Comparison of ENCODE assay signal across 1 cellular context in the genomic region with DNA sequence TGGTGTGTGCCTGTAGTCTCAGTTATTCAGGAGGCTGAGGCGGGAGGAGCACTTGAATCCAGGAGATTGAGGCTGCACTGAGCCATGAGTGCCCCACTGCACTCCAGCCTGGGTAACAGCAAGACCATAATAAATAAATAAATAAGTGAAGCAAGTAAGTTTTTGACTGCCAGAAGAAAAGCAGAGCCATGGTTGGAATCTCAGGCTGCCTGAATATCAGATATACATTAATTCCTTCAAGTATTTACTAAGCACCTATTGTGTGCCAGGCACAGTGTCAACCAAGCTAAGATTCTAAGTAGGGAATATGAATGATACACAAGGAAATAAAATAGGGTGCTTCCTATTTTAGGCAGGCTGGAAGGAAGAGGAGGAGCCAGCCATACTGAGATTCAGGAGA.
TF ChIP-seq lines count a peak whose summit lies in the region.

No MANE protein-coding gene starts in this region.

TF ChIP-seq in liver, 16 proteins besides CTCF, POLR2A, EP300 and RAD21 (continued from another document):
- TF ChIP-seq, protein P1, sequence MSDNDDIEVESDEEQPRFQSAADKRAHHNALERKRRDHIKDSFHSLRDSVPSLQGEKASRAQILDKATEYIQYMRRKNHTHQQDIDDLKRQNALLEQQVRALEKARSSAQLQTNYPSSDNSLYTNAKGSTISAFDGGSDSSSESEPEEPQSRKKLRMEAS (IDR thresholded peaks at IDR 0.05) = no peak
- TF ChIP-seq TAF1 (conservative IDR thresholded peaks at IDR 0.05) (no peak), NR2F2 (IDR thresholded peaks at IDR 0.05) (no peak), HNF4A (conservative IDR thresholded peaks at IDR 0.05) (no peak), JUND (IDR thresholded peaks at IDR 0.05) (no peak)
